8 cellular contexts compared by ENCODE assay signal in genomic region chr20:63580796-63581461, GRCh38. TPM values are rescaled to one million over a fixed set of nuclear protein-coding genes. Genes with fewer than 3 reads are reported as not detected.
DNase-seq lines count a peak whose midpoint lies in the region; ATAC-seq and TF ChIP-seq lines count a peak whose summit lies in the region.

No MANE protein-coding gene starts in this region.

- H3K36me3 Mint-ChIP-seq in activated CD4-positive, alpha-beta T cell treated with anti-CD3 and anti-CD28 coated beads for 36 hours (ENCODE audit: low read depth) = no peaks in the 10 kb centered on the region

- H3K4me1 Mint-ChIP-seq in activated CD4-positive, alpha-beta T cell treated with anti-CD3 and anti-CD28 coated beads for 36 hours = peaks cover 4% of the 10 kb centered on the region

- intact Hi-C loops in activated CD4-positive, alpha-beta T cell treated with anti-CD3 and anti-CD28 coated beads for 36 hours (cut with DNase I, micrococcal nuclease) = loop anchor here (1.0 to 5.0 kb wide), 5 partner anchors 43 to 283 kb away; partner anchors contain the start of genes GMEB2 (in 1 of the 2) and RTEL1 (in 1 of the 2)

- H3K27me3 Mint-ChIP-seq in activated CD4-positive, alpha-beta T cell treated with anti-CD3 and anti-CD28 coated beads for 36 hours = peaks cover 2% of the 10 kb centered on the region

- DNase-seq in EL (peak; percentile 37), dermis microvascular lymphatic vessel endothelial cell (ENCODE audit: low read depth in 2 of 2) (peak; percentile 42 to 58), nucleus accumbens (lab: John Stamatoyannopoulos, UW) (peak in 31 of 56 donors; percentile 4 to 76 (median 28))
- peak; percentile 88 for DNase-seq in activated CD4-positive, alpha-beta T cell treated with anti-CD3 and anti-CD28 coated beads for 36 hours

- POLR2A ChIA-PET in activated CD4-positive, alpha-beta T cell treated with anti-CD3 and anti-CD28 coated beads for 36 hours (lab: Charles Lee) = interaction anchor here (0.6 to 0.7 kb wide), 2 partner anchors 12 to 123 kb away, joined by 3 read pairs; no protein-coding TSS in a partner anchor

- CTCF ChIA-PET in activated CD4-positive, alpha-beta T cell treated with anti-CD3 and anti-CD28 coated beads for 36 hours (lab: Charles Lee) = interaction anchor here (0.7 to 1.1 kb wide), 3 partner anchors 40 to 77 kb away, joined by 3 to 5 read pairs (median 3); partner anchors contain the start of gene RTEL1

- H3K27ac Mint-ChIP-seq in activated CD4-positive, alpha-beta T cell treated with anti-CD3 and anti-CD28 coated beads for 36 hours = no peak overlapping the region

- no peaks in the 10 kb centered on the region for H3K9me3 Mint-ChIP-seq in activated CD4-positive, alpha-beta T cell treated with anti-CD3 and anti-CD28 coated beads for 36 hours (ENCODE audit: low read depth)

- peak; percentile 11; the same call in 1 of the 2 replicates for TF ChIP-seq CTCF in LNCAP (IDR thresholded peaks at IDR 0.05)

- H3K4me3 Mint-ChIP-seq in activated CD4-positive, alpha-beta T cell treated with anti-CD3 and anti-CD28 coated beads for 36 hours = no peak overlapping the region

- peak; percentile 100 for ATAC-seq in activated CD4-positive, alpha-beta T cell treated with anti-CD3 and anti-CD28 coated beads for 36 hours
- ATAC-seq in HG03196 (IDR thresholded peaks at IDR 0.05; ENCODE audit: unreplicated experiment) = no peak
- no peak for ATAC-seq in GM18498 (IDR thresholded peaks at IDR 0.05; ENCODE audit: unreplicated experiment)
- no peak for ATAC-seq in GM19463 (IDR thresholded peaks at IDR 0.05; ENCODE audit: unreplicated experiment)

RNA-seq across cellular contexts. Expression of gene HELZ2, which starts 6.9 kb away (rescaled TPM):
- 10 to 100 TPM; 16.1 to 18.7 TPM for total RNA-seq in activated CD4-positive, alpha-beta T cell treated with anti-CD3 and anti-CD28 coated beads for 36 hours
- 25.7 and 30.1 TPM in 2 replicates for total RNA-seq in dermis microvascular lymphatic vessel endothelial cell

RNA-seq across cellular contexts. Expression of gene FNDC11, which starts 27.0 kb away (rescaled TPM):
- total RNA-seq in activated CD4-positive, alpha-beta T cell treated with anti-CD3 and anti-CD28 coated beads for 36 hours = under 1 TPM; 0.18 to 0.27 TPM
- total RNA-seq in dermis microvascular lymphatic vessel endothelial cell = 1.1 and 1.3 TPM in 2 replicates

RNA-seq across cellular contexts. Expression of gene SRMS, which starts 33.4 kb away (rescaled TPM):
- total RNA-seq in activated CD4-positive, alpha-beta T cell treated with anti-CD3 and anti-CD28 coated beads for 36 hours = not detected
- not detected in 2 replicates for total RNA-seq in dermis microvascular lymphatic vessel endothelial cell

RNA-seq across cellular contexts. Expression of gene PTK6, which starts 43.8 kb away (rescaled TPM):
- total RNA-seq in activated CD4-positive, alpha-beta T cell treated with anti-CD3 and anti-CD28 coated beads for 36 hours = under 1 TPM; 0.25 to 0.48 TPM
- total RNA-seq in dermis microvascular lymphatic vessel endothelial cell = under 0.01 TPM in 2 replicates

RNA-seq across cellular contexts. Expression of gene GMEB2, which starts 46.0 kb away (rescaled TPM):
- 10 to 100 TPM; 14.0 to 14.1 TPM for total RNA-seq in activated CD4-positive, alpha-beta T cell treated with anti-CD3 and anti-CD28 coated beads for 36 hours
- total RNA-seq in dermis microvascular lymphatic vessel endothelial cell = 6.3 and 9.4 TPM in 2 replicates

Comparison
In these comparisons a context has a peak if more than half of its experiments do, and no peak if none do; other contexts are left out.
1. DNase-seq: peak in every context shown above with its lines; median percentile 88 in activated CD4-positive, alpha-beta T cell treated with anti-CD3 and anti-CD28 coated beads for 36 hours; 50 in dermis microvascular lymphatic vessel endothelial cell; 37 in EL; 28 in nucleus accumbens.